ENCODE assay signal across 1 cellular context in genomic region chr6:110781522-110782200, GRCh38.
TF ChIP-seq lines count a peak whose summit lies in the region.

No MANE protein-coding gene starts in this region.

TF ChIP-seq in HEK293, 187 proteins besides CTCF, POLR2A, EP300 and RAD21 (continued from another document):
- TF ChIP-seq OVOL3 (tag by site-specific recombination; IDR thresholded peaks at IDR 0.05) (peak; percentile 13; the same call in 1 of the 2 replicates), ZNF423 (tag by site-specific recombination; IDR thresholded peaks at IDR 0.05) (no peak), ZNF391 (tag by site-specific recombination; IDR thresholded peaks at IDR 0.05; ENCODE audit: borderline replicate concordance, low read depth) (0 out of 2 replicates have a peak, but pooled peaks have one; percentile 32), OSR2 (tag by site-specific recombination; IDR thresholded peaks at IDR 0.05) (peak; percentile 80), GFI1B (tag by site-specific recombination; IDR thresholded peaks at IDR 0.05) (0 out of 2 replicates have a peak, but pooled peaks have one; percentile 46), ZBTB44 (tag by site-specific recombination; IDR thresholded peaks at IDR 0.05) (0 out of 2 replicates have a peak, but pooled peaks have one; percentile 31), ZFHX2 (tag by site-specific recombination; conservative IDR thresholded peaks at IDR 0.05) (peak; percentile 77), ZNF692 (tag by site-specific recombination; IDR thresholded peaks at IDR 0.05) (0 out of 2 replicates have a peak, but pooled peaks have one; percentile 26), MZF1 (tag by site-specific recombination; IDR thresholded peaks at IDR 0.05; ENCODE audit: borderline replicate concordance) (0 out of 2 replicates have a peak, but pooled peaks have one; percentile 43), ZNF26 (tag by site-specific recombination; IDR thresholded peaks at IDR 0.05) (no peak), KLF8 (tag by site-specific recombination; IDR thresholded peaks at IDR 0.05) (0 out of 2 replicates have a peak, but pooled peaks have one; percentile 37), REST (tag by site-specific recombination; IDR thresholded peaks at IDR 0.05) (0 out of 2 replicates have a peak, but pooled peaks have one; percentile 4), ZNF366 (tag by site-specific recombination; conservative IDR thresholded peaks at IDR 0.05) (peak; percentile 59), ZNF629 (tag by site-specific recombination; IDR thresholded peaks at IDR 0.05) (peak; percentile 48; the same call in 1 of the 2 replicates), ZNF530 (tag by site-specific recombination; IDR thresholded peaks at IDR 0.05; ENCODE audit: low read depth) (no peak), ZNF843 (tag by site-specific recombination; IDR thresholded peaks at IDR 0.05) (peak; percentile 89), MYNN (tag by site-specific recombination; IDR thresholded peaks at IDR 0.05; ENCODE audit: borderline replicate concordance) (no peak), WT1 (tag by site-specific recombination; IDR thresholded peaks at IDR 0.05) (peak; percentile 64; the same call in 1 of the 2 replicates), FEZF1 (tag by site-specific recombination; IDR thresholded peaks at IDR 0.05) (peak; percentile 87), ZNF280C (tag by site-specific recombination; IDR thresholded peaks at IDR 0.05) (no peak), ZNF175 (tag by site-specific recombination; IDR thresholded peaks at IDR 0.05) (no peak), ZNF670 (tag by site-specific recombination; IDR thresholded peaks at IDR 0.05; ENCODE audit: low read depth) (no peak), ZEB2 (tag by site-specific recombination; IDR thresholded peaks at IDR 0.05) (peak; percentile 58; the same call in 1 of the 2 replicates), ZNF600 (tag by site-specific recombination; IDR thresholded peaks at IDR 0.05) (peak; percentile 35; the same call in 1 of the 2 replicates), SP7 (tag by site-specific recombination; IDR thresholded peaks at IDR 0.05) (peak; percentile 93), ZNF133 (tag by site-specific recombination; IDR thresholded peaks at IDR 0.05) (peak; percentile 50; the same call in 1 of the 2 replicates), ZXDB (tag by site-specific recombination; IDR thresholded peaks at IDR 0.05) (peak; percentile 72), ZNF350 (tag by site-specific recombination; IDR thresholded peaks at IDR 0.05) (peak; percentile 43; the same call in 1 of the 2 replicates)
- TF ChIP-seq, protein P1, sequence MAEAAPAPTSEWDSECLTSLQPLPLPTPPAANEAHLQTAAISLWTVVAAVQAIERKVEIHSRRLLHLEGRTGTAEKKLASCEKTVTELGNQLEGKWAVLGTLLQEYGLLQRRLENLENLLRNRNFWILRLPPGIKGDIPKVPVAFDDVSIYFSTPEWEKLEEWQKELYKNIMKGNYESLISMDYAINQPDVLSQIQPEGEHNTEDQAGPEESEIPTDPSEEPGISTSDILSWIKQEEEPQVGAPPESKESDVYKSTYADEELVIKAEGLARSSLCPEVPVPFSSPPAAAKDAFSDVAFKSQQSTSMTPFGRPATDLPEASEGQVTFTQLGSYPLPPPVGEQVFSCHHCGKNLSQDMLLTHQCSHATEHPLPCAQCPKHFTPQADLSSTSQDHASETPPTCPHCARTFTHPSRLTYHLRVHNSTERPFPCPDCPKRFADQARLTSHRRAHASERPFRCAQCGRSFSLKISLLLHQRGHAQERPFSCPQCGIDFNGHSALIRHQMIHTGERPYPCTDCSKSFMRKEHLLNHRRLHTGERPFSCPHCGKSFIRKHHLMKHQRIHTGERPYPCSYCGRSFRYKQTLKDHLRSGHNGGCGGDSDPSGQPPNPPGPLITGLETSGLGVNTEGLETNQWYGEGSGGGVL (tag by site-specific recombination; IDR thresholded peaks at IDR 0.05): peak; percentile 49; the same call in 1 of the 2 replicates
- TF ChIP-seq, protein P2, sequence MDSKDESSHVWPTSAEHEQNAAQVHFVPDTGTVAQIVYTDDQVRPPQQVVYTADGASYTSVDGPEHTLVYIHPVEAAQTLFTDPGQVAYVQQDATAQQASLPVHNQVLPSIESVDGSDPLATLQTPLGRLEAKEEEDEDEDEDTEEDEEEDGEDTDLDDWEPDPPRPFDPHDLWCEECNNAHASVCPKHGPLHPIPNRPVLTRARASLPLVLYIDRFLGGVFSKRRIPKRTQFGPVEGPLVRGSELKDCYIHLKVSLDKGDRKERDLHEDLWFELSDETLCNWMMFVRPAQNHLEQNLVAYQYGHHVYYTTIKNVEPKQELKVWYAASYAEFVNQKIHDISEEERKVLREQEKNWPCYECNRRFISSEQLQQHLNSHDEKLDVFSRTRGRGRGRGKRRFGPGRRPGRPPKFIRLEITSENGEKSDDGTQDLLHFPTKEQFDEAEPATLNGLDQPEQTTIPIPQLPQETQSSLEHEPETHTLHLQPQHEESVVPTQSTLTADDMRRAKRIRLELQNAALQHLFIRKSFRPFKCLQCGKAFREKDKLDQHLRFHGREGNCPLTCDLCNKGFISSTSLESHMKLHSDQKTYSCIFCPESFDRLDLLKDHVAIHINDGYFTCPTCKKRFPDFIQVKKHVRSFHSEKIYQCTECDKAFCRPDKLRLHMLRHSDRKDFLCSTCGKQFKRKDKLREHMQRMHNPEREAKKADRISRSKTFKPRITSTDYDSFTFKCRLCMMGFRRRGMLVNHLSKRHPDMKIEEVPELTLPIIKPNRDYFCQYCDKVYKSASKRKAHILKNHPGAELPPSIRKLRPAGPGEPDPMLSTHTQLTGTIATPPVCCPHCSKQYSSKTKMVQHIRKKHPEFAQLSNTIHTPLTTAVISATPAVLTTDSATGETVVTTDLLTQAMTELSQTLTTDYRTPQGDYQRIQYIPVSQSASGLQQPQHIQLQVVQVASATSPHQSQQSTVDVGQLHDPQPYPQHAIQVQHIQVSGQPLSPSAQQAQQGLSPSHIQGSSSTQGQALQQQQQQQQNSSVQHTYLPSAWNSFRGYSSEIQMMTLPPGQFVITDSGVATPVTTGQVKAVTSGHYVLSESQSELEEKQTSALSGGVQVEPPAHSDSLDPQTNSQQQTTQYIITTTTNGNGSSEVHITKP (tag by site-specific recombination; IDR thresholded peaks at IDR 0.05): peak; percentile 23; the same call in 1 of the 2 replicates
- TF ChIP-seq, protein P3, sequence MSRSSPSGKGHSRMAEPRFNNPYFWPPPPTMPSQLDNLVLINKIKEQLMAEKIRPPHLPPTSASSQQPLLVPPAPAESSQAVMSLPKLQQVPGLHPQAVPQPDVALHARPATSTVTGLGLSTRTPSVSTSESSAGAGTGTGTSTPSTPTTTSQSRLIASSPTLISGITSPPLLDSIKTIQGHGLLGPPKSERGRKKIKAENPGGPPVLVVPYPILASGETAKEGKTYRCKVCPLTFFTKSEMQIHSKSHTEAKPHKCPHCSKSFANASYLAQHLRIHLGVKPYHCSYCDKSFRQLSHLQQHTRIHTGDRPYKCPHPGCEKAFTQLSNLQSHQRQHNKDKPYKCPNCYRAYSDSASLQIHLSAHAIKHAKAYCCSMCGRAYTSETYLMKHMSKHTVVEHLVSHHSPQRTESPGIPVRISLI (tag by site-specific recombination; IDR thresholded peaks at IDR 0.05): 0 out of 2 replicates have a peak, but pooled peaks have one; percentile 37
